ENCODE assay signal across 1 cellular context in the genomic region with DNA sequence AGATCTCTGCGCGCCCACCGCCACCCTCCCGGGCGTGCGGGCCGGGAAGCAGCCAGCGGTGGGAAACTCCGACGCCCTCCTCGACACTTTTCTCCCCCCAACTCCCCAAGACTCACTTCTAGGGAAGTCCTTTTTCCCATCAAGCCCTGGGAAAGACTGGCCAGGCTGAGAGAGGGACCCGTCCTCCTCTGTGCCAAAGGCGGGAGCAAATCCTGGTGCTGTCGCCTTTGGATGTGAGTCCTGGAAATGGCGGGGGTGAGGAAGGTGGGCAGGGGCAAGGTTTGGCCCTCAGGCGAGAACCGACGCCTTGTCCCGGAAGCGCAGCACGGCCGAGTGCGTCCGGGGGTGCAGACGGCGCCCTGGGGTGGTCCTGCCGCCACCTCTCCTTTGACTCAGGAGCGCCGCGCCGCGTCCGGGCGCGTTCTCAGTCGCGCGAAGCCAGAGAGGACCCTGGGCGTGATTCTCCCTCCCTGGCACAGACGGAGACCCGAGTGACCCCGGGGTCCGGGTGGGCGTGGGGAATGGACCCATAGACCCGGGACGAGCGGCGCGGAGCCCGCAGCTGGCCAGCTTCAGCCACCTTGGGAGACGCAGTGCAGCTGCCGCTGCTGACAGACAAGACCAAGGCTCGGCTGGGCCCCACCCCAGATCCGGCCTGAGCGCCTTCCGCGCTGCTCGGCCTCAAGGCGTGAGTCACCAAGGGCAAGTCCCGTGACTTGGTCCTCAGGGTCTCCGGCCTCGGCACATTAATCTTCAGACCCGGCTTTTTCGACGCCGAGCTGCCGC.
TF ChIP-seq lines count a peak whose summit lies in the region.

No MANE protein-coding gene starts in this region.

TF ChIP-seq in HepG2, 621 proteins besides CTCF, POLR2A, EP300 and RAD21 (continued from another document and continues in another):
- TF ChIP-seq, protein P1, sequence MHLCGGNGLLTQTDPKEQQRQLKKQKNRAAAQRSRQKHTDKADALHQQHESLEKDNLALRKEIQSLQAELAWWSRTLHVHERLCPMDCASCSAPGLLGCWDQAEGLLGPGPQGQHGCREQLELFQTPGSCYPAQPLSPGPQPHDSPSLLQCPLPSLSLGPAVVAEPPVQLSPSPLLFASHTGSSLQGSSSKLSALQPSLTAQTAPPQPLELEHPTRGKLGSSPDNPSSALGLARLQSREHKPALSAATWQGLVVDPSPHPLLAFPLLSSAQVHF (CRISPR knock-in tag; IDR thresholded peaks at IDR 0.05), result no peak
- TF ChIP-seq ZC3H4 (CRISPR knock-in tag; IDR thresholded peaks at IDR 0.05; ENCODE audit: borderline replicate concordance) (peak; percentile 87), ZMYM2 (CRISPR knock-in tag; IDR thresholded peaks at IDR 0.05) (peak; percentile 87; the same call in 1 of the 2 replicates), SMAD1 (CRISPR knock-in tag; IDR thresholded peaks at IDR 0.05; ENCODE audit: borderline replicate concordance, low read depth) (no peak), REPIN1 (CRISPR knock-in tag; IDR thresholded peaks at IDR 0.05; ENCODE audit: borderline replicate concordance, low read depth) (peak; percentile 60), TARDBP (CRISPR knock-in tag; IDR thresholded peaks at IDR 0.05) (peak; percentile 78), ZNF33B (CRISPR knock-in tag; IDR thresholded peaks at IDR 0.05) (no peak), KLF13 (CRISPR knock-in tag; IDR thresholded peaks at IDR 0.05) (no peak), RFX5 (IDR thresholded peaks at IDR 0.05; ENCODE audit: low read depth, low read length) (no peak), TRIM24 (CRISPR knock-in tag; IDR thresholded peaks at IDR 0.05) (no peak), TCF7 (IDR thresholded peaks at IDR 0.05; ENCODE audit: low read depth) (no peak), TIGD3 (CRISPR knock-in tag; IDR thresholded peaks at IDR 0.05; ENCODE audit: borderline replicate concordance) (peak; percentile 65; the same call in 1 of the 2 replicates), ZNF629 (CRISPR knock-in tag; conservative IDR thresholded peaks at IDR 0.05) (no peak), SMAD3 (CRISPR knock-in tag; IDR thresholded peaks at IDR 0.05) (peak; percentile 83), ZNF766 (CRISPR knock-in tag; IDR thresholded peaks at IDR 0.05; ENCODE audit: borderline replicate concordance) (no peak; the same call in 1 of the 2 replicates), CREB1 (IDR thresholded peaks at IDR 0.05) (0 out of 2 replicates have a peak, but pooled peaks have one; percentile 10), CREB1 (CRISPR knock-in tag; IDR thresholded peaks at IDR 0.05) (peak; percentile 0; the same call in 1 of the 2 replicates), ZFP82 (CRISPR knock-in tag; IDR thresholded peaks at IDR 0.05; ENCODE audit: borderline replicate concordance) (peak; percentile 89; the same call in 1 of the 2 replicates), NAIF1 (CRISPR knock-in tag; IDR thresholded peaks at IDR 0.05; ENCODE audit: borderline replicate concordance) (0 out of 2 replicates have a peak, but pooled peaks have one; percentile 5), ZNF264 (CRISPR knock-in tag; IDR thresholded peaks at IDR 0.05) (0 out of 2 replicates have a peak, but pooled peaks have one; percentile 15), SRSF1 (optimal IDR thresholded peaks at IDR 0.05; ENCODE audit: low read depth, low read length) (peak; percentile 90), ELF4 (CRISPR knock-in tag; IDR thresholded peaks at IDR 0.05; ENCODE audit: borderline replicate concordance) (peak; percentile 88; the same call in 1 of the 2 replicates), ZNF879 (CRISPR knock-in tag; IDR thresholded peaks at IDR 0.05) (no peak), ZNF230 (CRISPR knock-in tag; IDR thresholded peaks at IDR 0.05) (no peak), THAP8 (CRISPR knock-in tag; IDR thresholded peaks at IDR 0.05; ENCODE audit: borderline replicate concordance) (peak; percentile 91; the same call in 1 of the 2 replicates), KLF12 (CRISPR knock-in tag; IDR thresholded peaks at IDR 0.05; ENCODE audit: borderline replicate concordance) (no peak), FOXO1 (CRISPR knock-in tag; IDR thresholded peaks at IDR 0.05) (peak; percentile 41; the same call in 1 of the 2 replicates), ELF3 (CRISPR knock-in tag; IDR thresholded peaks at IDR 0.05) (peak; percentile 41; the same call in 1 of the 2 replicates), ZNF292 (CRISPR knock-in tag; IDR thresholded peaks at IDR 0.05; ENCODE audit: borderline replicate concordance, low read depth) (peak; percentile 54), ZNF569 (CRISPR knock-in tag; IDR thresholded peaks at IDR 0.05; ENCODE audit: borderline replicate concordance) (no peak), STAT5B (CRISPR knock-in tag; IDR thresholded peaks at IDR 0.05) (0 out of 2 replicates have a peak, but pooled peaks have one; percentile 19), ZNF672 (CRISPR knock-in tag; IDR thresholded peaks at IDR 0.05) (no peak), ZNF883 (CRISPR knock-in tag; IDR thresholded peaks at IDR 0.05; ENCODE audit: not compliant biosample characterization) (peak; percentile 76), ZNF83 (CRISPR knock-in tag; IDR thresholded peaks at IDR 0.05; ENCODE audit: borderline replicate concordance) (no peak), ZXDC (CRISPR knock-in tag; IDR thresholded peaks at IDR 0.05) (no peak; the same call in 1 of the 2 replicates), TAF1 (CRISPR knock-in tag; IDR thresholded peaks at IDR 0.05) (peak; percentile 81), ZBTB26 (CRISPR knock-in tag; IDR thresholded peaks at IDR 0.05; ENCODE audit: borderline replicate concordance) (no peak), HNRNPUL1 (IDR thresholded peaks at IDR 0.05; ENCODE audit: low read depth, low read length) (no peak), YY1 (IDR thresholded peaks at IDR 0.05; ENCODE audit: insufficient read depth, insufficient replicate concordance, low read depth, low read length) (peak; percentile 85)
- TF ChIP-seq, protein P2, sequence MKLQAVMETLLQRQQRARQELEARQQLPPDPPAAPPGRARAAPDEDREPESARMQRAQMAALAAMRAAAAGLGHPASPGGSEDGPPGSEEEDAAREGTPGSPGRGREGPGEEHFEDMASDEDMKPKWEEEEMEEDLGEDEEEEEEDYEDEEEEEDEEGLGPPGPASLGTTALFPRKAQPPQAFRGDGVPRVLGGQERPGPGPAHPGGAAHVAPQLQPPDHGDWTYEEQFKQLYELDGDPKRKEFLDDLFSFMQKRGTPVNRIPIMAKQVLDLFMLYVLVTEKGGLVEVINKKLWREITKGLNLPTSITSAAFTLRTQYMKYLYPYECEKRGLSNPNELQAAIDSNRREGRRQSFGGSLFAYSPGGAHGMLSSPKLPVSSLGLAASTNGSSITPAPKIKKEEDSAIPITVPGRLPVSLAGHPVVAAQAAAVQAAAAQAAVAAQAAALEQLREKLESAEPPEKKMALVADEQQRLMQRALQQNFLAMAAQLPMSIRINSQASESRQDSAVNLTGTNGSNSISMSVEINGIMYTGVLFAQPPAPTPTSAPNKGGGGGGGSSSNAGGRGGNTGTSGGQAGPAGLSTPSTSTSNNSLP (IDR thresholded peaks at IDR 0.05; ENCODE audit: low read depth, low read length), result no peak
- TF ChIP-seq, protein P3, sequence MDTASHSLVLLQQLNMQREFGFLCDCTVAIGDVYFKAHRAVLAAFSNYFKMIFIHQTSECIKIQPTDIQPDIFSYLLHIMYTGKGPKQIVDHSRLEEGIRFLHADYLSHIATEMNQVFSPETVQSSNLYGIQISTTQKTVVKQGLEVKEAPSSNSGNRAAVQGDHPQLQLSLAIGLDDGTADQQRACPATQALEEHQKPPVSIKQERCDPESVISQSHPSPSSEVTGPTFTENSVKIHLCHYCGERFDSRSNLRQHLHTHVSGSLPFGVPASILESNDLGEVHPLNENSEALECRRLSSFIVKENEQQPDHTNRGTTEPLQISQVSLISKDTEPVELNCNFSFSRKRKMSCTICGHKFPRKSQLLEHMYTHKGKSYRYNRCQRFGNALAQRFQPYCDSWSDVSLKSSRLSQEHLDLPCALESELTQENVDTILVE (CRISPR knock-in tag; IDR thresholded peaks at IDR 0.05), result 0 out of 2 replicates have a peak, but pooled peaks have one; percentile 4
- TF ChIP-seq, protein P4, sequence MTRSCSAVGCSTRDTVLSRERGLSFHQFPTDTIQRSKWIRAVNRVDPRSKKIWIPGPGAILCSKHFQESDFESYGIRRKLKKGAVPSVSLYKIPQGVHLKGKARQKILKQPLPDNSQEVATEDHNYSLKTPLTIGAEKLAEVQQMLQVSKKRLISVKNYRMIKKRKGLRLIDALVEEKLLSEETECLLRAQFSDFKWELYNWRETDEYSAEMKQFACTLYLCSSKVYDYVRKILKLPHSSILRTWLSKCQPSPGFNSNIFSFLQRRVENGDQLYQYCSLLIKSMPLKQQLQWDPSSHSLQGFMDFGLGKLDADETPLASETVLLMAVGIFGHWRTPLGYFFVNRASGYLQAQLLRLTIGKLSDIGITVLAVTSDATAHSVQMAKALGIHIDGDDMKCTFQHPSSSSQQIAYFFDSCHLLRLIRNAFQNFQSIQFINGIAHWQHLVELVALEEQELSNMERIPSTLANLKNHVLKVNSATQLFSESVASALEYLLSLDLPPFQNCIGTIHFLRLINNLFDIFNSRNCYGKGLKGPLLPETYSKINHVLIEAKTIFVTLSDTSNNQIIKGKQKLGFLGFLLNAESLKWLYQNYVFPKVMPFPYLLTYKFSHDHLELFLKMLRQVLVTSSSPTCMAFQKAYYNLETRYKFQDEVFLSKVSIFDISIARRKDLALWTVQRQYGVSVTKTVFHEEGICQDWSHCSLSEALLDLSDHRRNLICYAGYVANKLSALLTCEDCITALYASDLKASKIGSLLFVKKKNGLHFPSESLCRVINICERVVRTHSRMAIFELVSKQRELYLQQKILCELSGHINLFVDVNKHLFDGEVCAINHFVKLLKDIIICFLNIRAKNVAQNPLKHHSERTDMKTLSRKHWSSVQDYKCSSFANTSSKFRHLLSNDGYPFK (CRISPR knock-in tag; IDR thresholded peaks at IDR 0.05; ENCODE audit: borderline replicate concordance), result peak; percentile 88; the same call in 1 of the 2 replicates
- TF ChIP-seq, protein P5, sequence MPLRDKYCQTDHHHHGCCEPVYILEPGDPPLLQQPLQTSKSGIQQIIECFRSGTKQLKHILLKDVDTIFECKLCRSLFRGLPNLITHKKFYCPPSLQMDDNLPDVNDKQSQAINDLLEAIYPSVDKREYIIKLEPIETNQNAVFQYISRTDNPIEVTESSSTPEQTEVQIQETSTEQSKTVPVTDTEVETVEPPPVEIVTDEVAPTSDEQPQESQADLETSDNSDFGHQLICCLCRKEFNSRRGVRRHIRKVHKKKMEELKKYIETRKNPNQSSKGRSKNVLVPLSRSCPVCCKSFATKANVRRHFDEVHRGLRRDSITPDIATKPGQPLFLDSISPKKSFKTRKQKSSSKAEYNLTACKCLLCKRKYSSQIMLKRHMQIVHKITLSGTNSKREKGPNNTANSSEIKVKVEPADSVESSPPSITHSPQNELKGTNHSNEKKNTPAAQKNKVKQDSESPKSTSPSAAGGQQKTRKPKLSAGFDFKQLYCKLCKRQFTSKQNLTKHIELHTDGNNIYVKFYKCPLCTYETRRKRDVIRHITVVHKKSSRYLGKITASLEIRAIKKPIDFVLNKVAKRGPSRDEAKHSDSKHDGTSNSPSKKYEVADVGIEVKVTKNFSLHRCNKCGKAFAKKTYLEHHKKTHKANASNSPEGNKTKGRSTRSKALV (CRISPR knock-in tag; IDR thresholded peaks at IDR 0.05), result peak; percentile 76; the same call in 1 of the 2 replicates
